ENCODE assay signal across 9 cellular contexts in the genomic region with DNA sequence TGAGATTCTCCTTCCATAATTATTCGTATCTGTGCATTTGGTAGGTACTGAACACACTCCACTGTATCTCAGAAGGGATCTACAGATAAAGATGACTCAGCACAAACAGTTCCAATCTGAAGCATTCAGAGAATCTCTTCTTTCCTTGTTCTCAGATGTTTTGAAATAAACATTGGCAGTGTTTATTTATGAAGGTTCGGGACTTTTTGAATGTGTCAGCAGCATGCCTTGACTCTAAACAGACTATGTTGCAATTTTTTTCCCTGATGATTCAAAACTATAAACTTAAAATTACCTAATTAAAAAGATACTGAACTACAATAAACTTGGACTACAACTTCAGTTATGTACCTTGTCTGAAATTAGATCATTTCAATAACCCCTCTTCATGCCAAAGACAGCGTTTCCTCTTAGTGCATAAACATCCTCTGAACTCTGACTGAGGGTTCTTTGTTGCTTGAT.
A peak's percentile ranks its signal among the peaks of the same experiment; 100 is the strongest.
DNase-seq lines count a peak whose midpoint lies in the region; ATAC-seq and TF ChIP-seq lines count a peak whose summit lies in the region.
"Had no signal": no experiment of that assay in that cellular context is flagged by ENCODE, and none has a peak within 500 bp of the region (broad histone marks: within the 10 kb centered on the region; RNA-seq: fewer than 3 reads in every experiment).

No MANE protein-coding gene starts in this region.

- H3K27ac Mint-ChIP-seq in MCF 10A (ENCODE audit: low read depth, unreplicated experiment) = peak overlapping the region; percentile 88

- no peak overlapping the region for H3K4me3 ChIP-seq in right cardiac atrium (ENCODE audit: low read length)
- no peak overlapping the region for H3K4me3 ChIP-seq in liver (ENCODE audit: low read depth in 1 of 3, low read length in 3 of 3)
- H3K4me3 ChIP-seq in uterus = no peak overlapping the region

- no peaks in the 10 kb centered on the region for H3K27me3 ChIP-seq in right cardiac atrium (ENCODE audit: control insufficient read depth, insufficient read depth)
- H3K27me3 ChIP-seq in liver (ENCODE audit: control insufficient read depth in 4 of 4, insufficient read depth in 4 of 4, low read length in 3 of 4) = no peaks in the 10 kb centered on the region
- no peaks in the 10 kb centered on the region for H3K27me3 ChIP-seq in uterus

- no peaks in the 10 kb centered on the region for H3K27me3 Mint-ChIP-seq in MCF 10A (ENCODE audit: insufficient read depth, unreplicated experiment)

- H3K27ac ChIP-seq in right cardiac atrium (ENCODE audit: low read length) (no peak overlapping the region), liver (ENCODE audit: low read depth in 1 of 2, low read length in 2 of 2) (no peak overlapping the region), uterus (peak overlapping the region; percentile 23 to 63)

- intact Hi-C loops in Right ventricle myocardium inferior (cut with DNase I) (loop anchor here (10.0 kb wide), 2 partner anchors 455 to 515 kb away; no protein-coding TSS in a partner anchor), right cardiac atrium (cut with DNase I) (no loop called here), MCF 10A (cut with micrococcal nuclease) (loop anchor here (5.0 to 10.0 kb wide), 3 partner anchors 215 to 758 kb away; no protein-coding TSS in a partner anchor), uterus (cut with DNase I; ENCODE audit: low total_unique reads) (no loop called here)

- ATAC-seq in Right ventricle myocardium inferior = peak; percentile 56
- ATAC-seq in right cardiac atrium = no peak
- no peak for ATAC-seq in HG02885 (IDR thresholded peaks at IDR 0.05; ENCODE audit: poor library complexity, unreplicated experiment)
- ATAC-seq in GM18519 (IDR thresholded peaks at IDR 0.05; ENCODE audit: low FRiP score, unreplicated experiment) = no peak
- no peak for ATAC-seq in GM19395 (IDR thresholded peaks at IDR 0.05; ENCODE audit: unreplicated experiment)

- peak overlapping the region; percentile 28 for H3K4me3 Mint-ChIP-seq in MCF 10A (ENCODE audit: unreplicated experiment)

- no peak for TF ChIP-seq POLR2A in uterus (IDR thresholded peaks at IDR 0.05)

- BruUV-seq in MCF 10A (replicated peaks; lab: Mats Ljungman, UMichigan) = no TSS peak

- TF ChIP-seq CTCF in MCF 10A (IDR thresholded peaks at IDR 0.05; ENCODE audit: unreplicated experiment) (no peak), liver (IDR thresholded peaks at IDR 0.05; ENCODE audit: low read depth, low read length, missing input control) (no peak), uterus (IDR thresholded peaks at IDR 0.05) (no peak)

- peaks cover 6% of the 10 kb centered on the region for H3K36me3 Mint-ChIP-seq in MCF 10A (ENCODE audit: insufficient read depth, unreplicated experiment)

- H3K36me3 ChIP-seq in liver (ENCODE audit: control insufficient read depth in 4 of 4, insufficient read depth in 3 of 4, low read depth in 1 of 4, low read length in 3 of 4) = no peaks in the 10 kb centered on the region
- H3K36me3 ChIP-seq in uterus = no peaks in the 10 kb centered on the region

- H3K4me1 ChIP-seq in right cardiac atrium (ENCODE audit: control insufficient read depth, insufficient read depth, low read length) = no peaks in the 10 kb centered on the region
- peaks cover 0 to 8% (median 3%) of the 10 kb centered on the region in 4 donors for H3K4me1 ChIP-seq in liver (ENCODE audit: control insufficient read depth in 4 of 4, insufficient read depth in 4 of 4, low read length in 3 of 4)
- no peaks in the 10 kb centered on the region for H3K4me1 ChIP-seq in uterus

- H3K4me1 Mint-ChIP-seq in MCF 10A (ENCODE audit: insufficient read depth, unreplicated experiment) = peaks cover 43% of the 10 kb centered on the region

- TF ChIP-seq RAD21 in liver (IDR thresholded peaks at IDR 0.05) = peak; percentile 18 to 50

- CTCF ChIA-PET in MCF 10A (lab: Yijun Ruan, JAX) = interaction anchor here (0.7 to 1.3 kb wide), 3 partner anchors 8 to 579 kb away, joined by 3 to 4 read pairs (median 3); no protein-coding TSS in a partner anchor

- H3K9me3 ChIP-seq in right cardiac atrium (ENCODE audit: control insufficient read depth, low read length) = no peaks in the 10 kb centered on the region
- no peaks in the 10 kb centered on the region for H3K9me3 ChIP-seq in liver (ENCODE audit: control insufficient read depth in 4 of 4, low read length in 3 of 4)
- H3K9me3 ChIP-seq in uterus = no peaks in the 10 kb centered on the region

- WGBS in right cardiac atrium = 26% methylated on average over 3 of the region's 3 CpGs
- WGBS in liver = 14% methylated on average over 3 of the region's 3 CpGs

- no peak overlapping the region for H3K9ac ChIP-seq in liver (ENCODE audit: low read depth in 1 of 2, low read length in 2 of 2)

- DNase-seq in Right ventricle myocardium inferior (ENCODE audit: missing footprints) (no peak), right cardiac atrium (no peak), MCF 10A (ENCODE audit: unreplicated experiment) (peak; percentile 91), uterus (no peak)
- DNase-seq: COR-L47 had no signal

- H3K9me3 Mint-ChIP-seq in MCF 10A (ENCODE audit: unreplicated experiment) = no peaks in the 10 kb centered on the region

- POLR2A ChIA-PET in MCF 10A (lab: Yijun Ruan, JAX) = interaction anchor here (0.6 to 3.4 kb wide), 14 partner anchors 9 to 514 kb away, joined by 3 to 21 read pairs (median 4); no protein-coding TSS in a partner anchor

TF ChIP-seq in liver, 16 proteins besides CTCF, POLR2A, EP300 and RAD21:
- TF ChIP-seq FOXA2 (IDR thresholded peaks at IDR 0.05) = peak; percentile 55
- TF ChIP-seq RXRA (IDR thresholded peaks at IDR 0.05) = peak; percentile 33 to 51
- TF ChIP-seq, protein P1, sequence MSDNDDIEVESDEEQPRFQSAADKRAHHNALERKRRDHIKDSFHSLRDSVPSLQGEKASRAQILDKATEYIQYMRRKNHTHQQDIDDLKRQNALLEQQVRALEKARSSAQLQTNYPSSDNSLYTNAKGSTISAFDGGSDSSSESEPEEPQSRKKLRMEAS (IDR thresholded peaks at IDR 0.05) = peak; percentile 25
- TF ChIP-seq FOXA1 (IDR thresholded peaks at IDR 0.05) = no peak
- TF ChIP-seq HNF4G (IDR thresholded peaks at IDR 0.05) = no peak
- TF ChIP-seq NR2F2 (IDR thresholded peaks at IDR 0.05) = peak; percentile 32
- TF ChIP-seq JUND (IDR thresholded peaks at IDR 0.05) = peak; percentile 18 to 56
- peak; percentile 23 for TF ChIP-seq SP1 (IDR thresholded peaks at IDR 0.05)
- peak; percentile 12 for TF ChIP-seq YY1 (IDR thresholded peaks at IDR 0.05)
- TF ChIP-seq ATF3 (IDR thresholded peaks at IDR 0.05) = peak; percentile 18

Comparison
In these comparisons a context has a peak if more than half of its experiments do, and no peak if none do; other contexts are left out.
1. intact Hi-C loops: an anchor here in Right ventricle myocardium inferior (10.0 kb wide) and MCF 10A (5.0 to 10.0 kb wide); none called in right cardiac atrium and uterus.
2. H3K27ac ChIP-seq: peak in uterus (2 of 2); none in right cardiac atrium (single experiment) and liver (0 of 2).